In genomic region chr20:38748097-38748862, GRCh38 we compare ENCODE assay signal across 8 cellular contexts. TPM values are rescaled to one million over a fixed set of nuclear protein-coding genes. Genes with fewer than 3 reads are reported as not detected.
A peak's percentile ranks its signal among the peaks of the same experiment; 100 is the strongest.
DNase-seq lines count a peak whose midpoint lies in the region; ATAC-seq and TF ChIP-seq lines count a peak whose summit lies in the region.

TSS of gene ACTR5 (plus strand) at chr20:38748460. CDS start at chr20:38748479, 19 bp downstream.

- H3K9ac ChIP-seq in mucosa of rectum (ENCODE audit: low read depth in 1 of 2, low read length in 2 of 2), result peak within 1 kb of the TSS; percentile 86 to 97

- no peak for TF ChIP-seq CTCF in epithelial cell of proximal tubule (conservative IDR thresholded peaks at IDR 0.05; ENCODE audit: low read depth, low read length)

- H3K36me3 ChIP-seq in mucosa of rectum (ENCODE audit: control insufficient read depth in 2 of 2, insufficient read depth in 2 of 2, low read length in 2 of 2), result peaks cover 0 to 10% of the 10 kb centered on the region in 2 donors

- peak; percentile 88 for ATAC-seq in GM21723 (IDR thresholded peaks at IDR 0.05; ENCODE audit: unreplicated experiment)

- H3K27me3 ChIP-seq in mucosa of rectum (ENCODE audit: control insufficient read depth in 2 of 2, insufficient read depth in 2 of 2, low read length in 2 of 2), result no peaks in the 10 kb centered on the region

- H3K4me3 ChIP-seq in Jurkat, Clone E6-1 (ENCODE audit: low read length), result peak within 1 kb of the TSS; percentile 94
- H3K4me3 ChIP-seq in epithelial cell of proximal tubule (ENCODE audit: low read depth, low read length) (peak within 1 kb of the TSS; percentile 70), mucosa of rectum (ENCODE audit: low read length in 2 of 2) (peak within 1 kb of the TSS; percentile 88 to 94)

- no peaks in the 10 kb centered on the region for H3K9me3 ChIP-seq in mucosa of rectum (ENCODE audit: control insufficient read depth in 2 of 2, low read length in 2 of 2)

- H3K27ac ChIP-seq in mucosa of rectum (ENCODE audit: low read depth in 2 of 2, low read length in 2 of 2), result peak within 1 kb of the TSS; percentile 91 to 96

- peak; percentile 96 for DNase-seq in DMS53 (lab: John Stamatoyannopoulos, UW)
- peak; percentile 77 for DNase-seq in Jurkat, Clone E6-1 (ENCODE audit: low read depth, low spot score)
- peak; percentile 81 for DNase-seq in OCI-M2 (lab: John Stamatoyannopoulos, UW; ENCODE audit: unreplicated experiment)
- DNase-seq in activated T-cell treated with anti-CD3 and anti-CD28 coated beads for 48 hours (ENCODE audit: low read depth), result peak; percentile 97
- peak; percentile 41 for DNase-seq in epithelial cell of proximal tubule (ENCODE audit: low read depth)
- DNase-seq in stimulated activated CD8-positive, alpha-beta memory T cell treated with anti-CD3 and anti-CD28 coated beads, Interleukin-4, amount 100 ng/mL, for 24 hours (ENCODE audit: low read depth), result peak; percentile 95

- H3K4me1 ChIP-seq in mucosa of rectum (ENCODE audit: control insufficient read depth in 2 of 2, insufficient read depth in 2 of 2, low read length in 2 of 2), result peaks cover 12% of the 10 kb centered on the region in 2 donors

RNA-seq across cellular contexts. Expression of gene ACTR5, which starts in this region (rescaled TPM):
- 10.9 TPM for polyA plus RNA-seq in Jurkat, Clone E6-1 (2012; ENCODE audit: insufficient read depth, insufficient read length)
- 9.8 and 10.0 TPM in 2 replicates for total RNA-seq in epithelial cell of proximal tubule

Comparison
In these comparisons a context has a peak if more than half of its experiments do, and no peak if none do; other contexts are left out.
1. Peak in every context shown above with its lines: DNase-seq, ATAC-seq, H3K4me3 ChIP-seq and H3K27ac ChIP-seq.
2. DNase-seq: peak in every context shown above with its lines; median percentile 97 in activated T-cell treated with anti-CD3 and anti-CD28 coated beads for 48 hours; 96 in DMS53; 95 in stimulated activated CD8-positive, alpha-beta memory T cell treated with anti-CD3 and anti-CD28 coated beads, Interleukin-4, amount 100 ng/mL, for 24 hours; 81 in OCI-M2; 77 in Jurkat, Clone E6-1; 41 in epithelial cell of proximal tubule.